Comparison of ENCODE assay signal across 41 cellular contexts in the genomic region with DNA sequence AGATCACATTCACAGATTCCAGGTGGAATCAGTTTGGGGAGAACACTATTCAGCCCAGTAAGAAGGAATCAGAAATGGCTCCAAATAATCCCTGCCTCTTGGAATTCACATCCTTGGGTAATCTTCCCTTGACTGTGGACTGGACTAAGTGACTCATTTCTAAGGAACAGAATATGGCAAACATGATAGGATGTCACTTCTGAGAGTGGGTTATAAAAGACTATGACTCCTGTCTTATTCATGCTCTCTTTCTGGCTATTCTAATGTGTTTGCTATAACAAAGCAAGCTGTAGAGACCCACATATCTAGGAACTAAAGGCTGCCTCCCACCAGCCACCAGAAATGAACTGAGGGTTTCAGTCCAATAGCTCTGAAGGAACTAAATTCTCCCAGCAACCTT. TPM values are rescaled to one million over a fixed set of nuclear protein-coding genes. Genes with fewer than 3 reads are reported as not detected.
"Had no signal": no experiment of that assay in that cellular context is flagged by ENCODE, and none has a peak within 500 bp of the region (broad histone marks: within the 10 kb centered on the region; RNA-seq: fewer than 3 reads in every experiment).

No MANE protein-coding gene starts in this region.

- H3K4me1 ChIP-seq: ascending aorta had no signal

- H3K4me3 ChIP-seq: ascending aorta, cardiac muscle cell had no signal

- H3K27ac ChIP-seq: ascending aorta, cardiac muscle cell, VCaP had no signal

- DNase-seq: activated B cell treated with CpG ODN at 0.5 μM for 24 hours; activated CD4-positive, alpha-beta memory T cell treated with anti-CD3 and anti-CD28 coated beads for 36 hours; activated CD4-positive, alpha-beta T cell treated with anti-CD3 and anti-CD28 coated beads for 4 hours; activated CD4-positive, alpha-beta T cell treated with anti-CD3 and anti-CD28 coated beads, Interleukin-2, amount 10 ng/mL, durations not matched to agents 24 days and 14 days; activated CD4-positive, alpha-beta T cell treated with anti-CD3 and anti-CD28 coated beads, Interleukin-2, amount 50 U/mL, for 1 hour; activated CD4-positive, alpha-beta T cell treated with anti-CD3 and anti-CD28 coated beads, Interleukin-2, amount 50 U/mL, for 4 hours; activated CD4-positive, CD25-positive, alpha-beta regulatory T cell treated with anti-CD3 and anti-CD28 coated beads, Interleukin-2, amount 50 U/mL, for 72 hours; activated CD8-positive, alpha-beta memory T cell treated with anti-CD3 and anti-CD28 coated beads, Interleukin-2, amount 50 U/mL, for 4 hours; activated CD8-positive, alpha-beta T cell treated with anti-CD3 and anti-CD28 coated beads for 36 hours; activated effector memory CD4-positive, alpha-beta T cell treated with Interleukin-2 at 50 U/mL for 16 hours; activated gamma-delta T cell; activated naive CD4-positive, alpha-beta T cell treated with anti-CD3 and anti-CD28 coated beads, Interleukin-2, amount 10 ng/mL, durations not matched to agents 7 days and 5 days; activated naive CD4-positive, alpha-beta T cell treated with Interleukin-2 at 50 U/mL for 16 hours; activated naive CD8-positive, alpha-beta T cell treated with anti-CD3 and anti-CD28 coated beads, Interleukin-2, amount 10 ng/mL, durations not matched to agents 7 days and 5 days; activated naive CD8-positive, alpha-beta T cell treated with anti-CD3 and anti-CD28 coated beads, Interleukin-2, amount 50 U/mL, for 24 hours; activated T-cell treated with anti-CD3 and anti-CD28 coated beads for 4 hours; activated T-cell treated with anti-CD3 and anti-CD28 coated beads, Interleukin-2, amount 50 U/mL, for 1 hour; activated T-cell treated with anti-CD3 and anti-CD28 coated beads, Interleukin-2, amount 50 U/mL, for 4 hours; activated T-cell treated with anti-CD3 and anti-CD28 coated beads, Interleukin-2, amount 50 U/mL, for 72 hours; amygdala; anterior cingulate cortex; caudate nucleus; cerebellar nuclear complex; T-helper 1 cell; T-helper 2 cell; T-helper 9 cell had no signal

- H3K27me3 Mint-ChIP-seq: activated CD4-positive, alpha-beta memory T cell treated with anti-CD3 and anti-CD28 coated beads for 36 hours; activated CD4-positive, alpha-beta T cell treated with anti-CD3 and anti-CD28 coated beads, Interleukin-2, amount 10 ng/mL, durations not matched to agents 24 days and 14 days; activated CD8-positive, alpha-beta T cell treated with anti-CD3 and anti-CD28 coated beads for 36 hours; activated naive CD4-positive, alpha-beta T cell treated with anti-CD3 and anti-CD28 coated beads, Interleukin-2, amount 10 ng/mL, durations not matched to agents 7 days and 5 days; activated naive CD4-positive, alpha-beta T cell treated with anti-CD3 and anti-CD28 coated beads, Interleukin-2, amount 50 U/mL, for 24 hours; activated naive CD8-positive, alpha-beta T cell; activated naive CD8-positive, alpha-beta T cell treated with anti-CD3 and anti-CD28 coated beads, Interleukin-2, amount 10 ng/mL, durations not matched to agents 7 days and 5 days; brain had no signal

- H3K27me3 ChIP-seq: ascending aorta, cardiac muscle cell had no signal

- H3K4me1 Mint-ChIP-seq: activated B cell treated with CpG ODN at 0.5 μM for 24 hours; activated CD4-positive, alpha-beta T cell treated with anti-CD3 and anti-CD28 coated beads, Interleukin-2, amount 10 ng/mL, durations not matched to agents 24 days and 14 days; activated naive CD8-positive, alpha-beta T cell treated with anti-CD3 and anti-CD28 coated beads, Interleukin-2, amount 10 ng/mL, durations not matched to agents 7 days and 5 days; brain; central memory CD8-positive, alpha-beta T cell had no signal

- ATAC-seq: activated CD8-positive, alpha-beta T cell treated with anti-CD3 and anti-CD28 coated beads for 36 hours; activated naive CD8-positive, alpha-beta T cell treated with anti-CD3 and anti-CD28 coated beads, Interleukin-2, amount 50 U/mL, for 24 hours; activated T-cell treated with anti-CD3 and anti-CD28 coated beads, Interleukin-2, amount 50 U/mL, for 72 hours had no signal

- H3K36me3 Mint-ChIP-seq: activated naive CD8-positive, alpha-beta T cell treated with anti-CD3 and anti-CD28 coated beads, Interleukin-2, amount 10 ng/mL, durations not matched to agents 7 days and 5 days; brain had no signal

- H3K36me3 ChIP-seq: ascending aorta, cardiac muscle cell had no signal

- H3K4me3 Mint-ChIP-seq: activated B cell treated with CpG ODN at 0.5 μM for 24 hours; activated CD4-positive, alpha-beta memory T cell treated with anti-CD3 and anti-CD28 coated beads for 36 hours; activated CD4-positive, alpha-beta T cell treated with anti-CD3 and anti-CD28 coated beads, Interleukin-2, amount 10 ng/mL, durations not matched to agents 24 days and 14 days; activated CD8-positive, alpha-beta T cell treated with anti-CD3 and anti-CD28 coated beads for 36 hours; activated naive CD4-positive, alpha-beta T cell treated with anti-CD3 and anti-CD28 coated beads, Interleukin-2, amount 10 ng/mL, durations not matched to agents 7 days and 5 days; activated naive CD4-positive, alpha-beta T cell treated with anti-CD3 and anti-CD28 coated beads, Interleukin-2, amount 50 U/mL, for 24 hours; activated naive CD8-positive, alpha-beta T cell; activated naive CD8-positive, alpha-beta T cell treated with anti-CD3 and anti-CD28 coated beads, Interleukin-2, amount 10 ng/mL, durations not matched to agents 7 days and 5 days; activated naive CD8-positive, alpha-beta T cell treated with anti-CD3 and anti-CD28 coated beads, Interleukin-2, amount 50 U/mL, for 24 hours; activated T-cell treated with anti-CD3 and anti-CD28 coated beads, Interleukin-2, amount 50 U/mL, for 4 hours; activated T-cell treated with anti-CD3 and anti-CD28 coated beads, Interleukin-2, amount 50 U/mL, for 72 hours; activated T-helper 1 cell treated with anti-CD3 and anti-CD28 coated beads, Interleukin-12 subunit alpha, Interleukin-12 subunit beta, Interleukin-2, Interleukin-4 antibody, amounts not matched to agents 30 ng/mL and 10 ng/mL and 1 ng/mL, durations not matched to agents 14 hours and 24 hours and 36 hours; brain; central memory CD8-positive, alpha-beta T cell; T-helper 1 cell treated with Interleukin-12 subunit alpha and Interleukin-12 subunit beta and Interleukin-4 antibody, amounts not matched to agents 30 μg/mL and 1 μg/mL, for 36 hours; T-helper 2 cell treated with Interferon-gamma antibody and Interleukin-4, amounts not matched to agents 5 μg/mL and 100 μg/mL, for 36 hours had no signal

- H3K27ac Mint-ChIP-seq: activated B cell treated with CpG ODN at 0.5 μM for 24 hours; activated CD4-positive, alpha-beta memory T cell treated with anti-CD3 and anti-CD28 coated beads for 36 hours; activated CD4-positive, alpha-beta T cell treated with anti-CD3 and anti-CD28 coated beads, Interleukin-2, amount 10 ng/mL, durations not matched to agents 24 days and 14 days; activated CD8-positive, alpha-beta T cell treated with anti-CD3 and anti-CD28 coated beads for 36 hours; activated naive CD4-positive, alpha-beta T cell treated with anti-CD3 and anti-CD28 coated beads, Interleukin-2, amount 10 ng/mL, durations not matched to agents 7 days and 5 days; activated naive CD4-positive, alpha-beta T cell treated with anti-CD3 and anti-CD28 coated beads, Interleukin-2, amount 50 U/mL, for 24 hours; activated naive CD8-positive, alpha-beta T cell; activated naive CD8-positive, alpha-beta T cell treated with anti-CD3 and anti-CD28 coated beads, Interleukin-2, amount 10 ng/mL, durations not matched to agents 7 days and 5 days; activated naive CD8-positive, alpha-beta T cell treated with anti-CD3 and anti-CD28 coated beads, Interleukin-2, amount 50 U/mL, for 24 hours; activated T-cell treated with anti-CD3 and anti-CD28 coated beads, Interleukin-2, amount 50 U/mL, for 72 hours; activated T-helper 1 cell treated with anti-CD3 and anti-CD28 coated beads, Interleukin-12 subunit alpha, Interleukin-12 subunit beta, Interleukin-2, Interleukin-4 antibody, amounts not matched to agents 30 ng/mL and 10 ng/mL and 1 ng/mL, durations not matched to agents 14 hours and 24 hours and 36 hours; activated T-helper 2 cell treated with anti-CD3 and anti-CD28 coated beads, Interferon-gamma antibody, Interleukin-2, Interleukin-4, amounts not matched to agents 10 μg/mL and 5 μg/mL and 100 μg/mL, durations not matched to agents 14 hours and 24 hours and 36 hours; brain; T-helper 1 cell treated with Interleukin-12 subunit alpha and Interleukin-12 subunit beta and Interleukin-4 antibody, amounts not matched to agents 30 μg/mL and 1 μg/mL, for 36 hours; T-helper 2 cell treated with Interferon-gamma antibody and Interleukin-4, amounts not matched to agents 5 μg/mL and 100 μg/mL, for 36 hours had no signal

- FAIRE-seq: TTC549 had no signal

RNA-seq across cellular contexts. Expression of a gene that starts 37.8 kb away (rescaled TPM):
- total RNA-seq: activated B cell treated with CpG ODN at 0.5 μM for 24 hours; activated CD4-positive, alpha-beta memory T cell treated with anti-CD3 and anti-CD28 coated beads for 36 hours; activated CD4-positive, alpha-beta T cell treated with anti-CD3 and anti-CD28 coated beads, Interleukin-2, amount 10 ng/mL, durations not matched to agents 24 days and 14 days; activated CD8-positive, alpha-beta memory T cell treated with anti-CD3 and anti-CD28 coated beads for 36 hours; activated CD8-positive, alpha-beta T cell treated with anti-CD3 and anti-CD28 coated beads for 36 hours; activated naive CD8-positive, alpha-beta T cell treated with anti-CD3 and anti-CD28 coated beads, Interleukin-2, amount 10 ng/mL, durations not matched to agents 7 days and 5 days; activated T-cell treated with anti-CD3 and anti-CD28 coated beads, Interleukin-2, amount 50 U/mL, for 4 hours; activated T-cell treated with anti-CD3 and anti-CD28 coated beads, Interleukin-2, amount 50 U/mL, for 72 hours; activated T-helper 1 cell treated with anti-CD3 and anti-CD28 coated beads, Interleukin-12 subunit alpha, Interleukin-12 subunit beta, Interleukin-2, Interleukin-4 antibody, amounts not matched to agents 30 ng/mL and 10 ng/mL and 1 ng/mL, durations not matched to agents 14 hours and 24 hours and 36 hours; activated T-helper 2 cell treated with anti-CD3 and anti-CD28 coated beads, Interferon-gamma antibody, Interleukin-2, Interleukin-4, amounts not matched to agents 10 μg/mL and 5 μg/mL and 100 μg/mL, durations not matched to agents 14 hours and 24 hours and 36 hours; ascending aorta; cardiac muscle cell; chondrocyte had no signal
- polyA plus RNA-seq: adipose tissue, cardiac muscle cell had no signal

RNA-seq across cellular contexts. Expression of a gene that starts 46.9 kb away (rescaled TPM):
- total RNA-seq: activated B cell treated with CpG ODN at 0.5 μM for 24 hours; activated CD4-positive, alpha-beta memory T cell treated with anti-CD3 and anti-CD28 coated beads for 36 hours; activated CD4-positive, alpha-beta T cell treated with anti-CD3 and anti-CD28 coated beads, Interleukin-2, amount 10 ng/mL, durations not matched to agents 24 days and 14 days; activated CD8-positive, alpha-beta memory T cell treated with anti-CD3 and anti-CD28 coated beads for 36 hours; activated CD8-positive, alpha-beta T cell treated with anti-CD3 and anti-CD28 coated beads for 36 hours; activated naive CD8-positive, alpha-beta T cell treated with anti-CD3 and anti-CD28 coated beads, Interleukin-2, amount 10 ng/mL, durations not matched to agents 7 days and 5 days; activated T-cell treated with anti-CD3 and anti-CD28 coated beads, Interleukin-2, amount 50 U/mL, for 4 hours; activated T-cell treated with anti-CD3 and anti-CD28 coated beads, Interleukin-2, amount 50 U/mL, for 72 hours; activated T-helper 1 cell treated with anti-CD3 and anti-CD28 coated beads, Interleukin-12 subunit alpha, Interleukin-12 subunit beta, Interleukin-2, Interleukin-4 antibody, amounts not matched to agents 30 ng/mL and 10 ng/mL and 1 ng/mL, durations not matched to agents 14 hours and 24 hours and 36 hours; activated T-helper 2 cell treated with anti-CD3 and anti-CD28 coated beads, Interferon-gamma antibody, Interleukin-2, Interleukin-4, amounts not matched to agents 10 μg/mL and 5 μg/mL and 100 μg/mL, durations not matched to agents 14 hours and 24 hours and 36 hours; ascending aorta; cardiac muscle cell; chondrocyte had no signal
- polyA plus RNA-seq: adipose tissue, cardiac muscle cell had no signal

RNA-seq across cellular contexts. Expression of a gene that starts 56.5 kb away (rescaled TPM):
- total RNA-seq: activated B cell treated with CpG ODN at 0.5 μM for 24 hours; activated CD4-positive, alpha-beta memory T cell treated with anti-CD3 and anti-CD28 coated beads for 36 hours; activated CD4-positive, alpha-beta T cell treated with anti-CD3 and anti-CD28 coated beads, Interleukin-2, amount 10 ng/mL, durations not matched to agents 24 days and 14 days; activated CD8-positive, alpha-beta memory T cell treated with anti-CD3 and anti-CD28 coated beads for 36 hours; activated CD8-positive, alpha-beta T cell treated with anti-CD3 and anti-CD28 coated beads for 36 hours; activated naive CD8-positive, alpha-beta T cell treated with anti-CD3 and anti-CD28 coated beads, Interleukin-2, amount 10 ng/mL, durations not matched to agents 7 days and 5 days; activated T-cell treated with anti-CD3 and anti-CD28 coated beads, Interleukin-2, amount 50 U/mL, for 4 hours; activated T-cell treated with anti-CD3 and anti-CD28 coated beads, Interleukin-2, amount 50 U/mL, for 72 hours; activated T-helper 1 cell treated with anti-CD3 and anti-CD28 coated beads, Interleukin-12 subunit alpha, Interleukin-12 subunit beta, Interleukin-2, Interleukin-4 antibody, amounts not matched to agents 30 ng/mL and 10 ng/mL and 1 ng/mL, durations not matched to agents 14 hours and 24 hours and 36 hours; activated T-helper 2 cell treated with anti-CD3 and anti-CD28 coated beads, Interferon-gamma antibody, Interleukin-2, Interleukin-4, amounts not matched to agents 10 μg/mL and 5 μg/mL and 100 μg/mL, durations not matched to agents 14 hours and 24 hours and 36 hours; ascending aorta; cardiac muscle cell; chondrocyte had no signal
- polyA plus RNA-seq: adipose tissue, cardiac muscle cell had no signal
